In genomic region chr13:44417446-44417845, GRCh38 we compare ENCODE assay signal across 24 cellular contexts. TPM values are rescaled to one million over a fixed set of nuclear protein-coding genes. Genes with fewer than 3 reads are reported as not detected.
"Had no signal": no experiment of that assay in that cellular context is flagged by ENCODE, and none has a peak within 500 bp of the region (broad histone marks: within the 10 kb centered on the region; RNA-seq: fewer than 3 reads in every experiment).

No MANE protein-coding gene starts in this region.

- ATAC-seq: activated CD8-positive, alpha-beta T cell treated with anti-CD3 and anti-CD28 coated beads for 36 hours; activated naive CD8-positive, alpha-beta T cell treated with anti-CD3 and anti-CD28 coated beads, Interleukin-2, amount 50 U/mL, for 24 hours; gastroesophageal sphincter; heart left ventricle; left ventricle myocardium superior; naive thymus-derived CD4-positive, alpha-beta T cell; T-cell had no signal

- H3K4me3 ChIP-seq: esophagus muscularis mucosa, gastroesophageal sphincter, heart left ventricle, tibial nerve, uterus had no signal

- H3K9me3 ChIP-seq: esophagus muscularis mucosa, gastroesophageal sphincter, heart left ventricle, tibial nerve, uterus had no signal

- H3K36me3 ChIP-seq: brain microvascular endothelial cell, esophagus muscularis mucosa, gastroesophageal sphincter, heart left ventricle, tibial nerve, uterus had no signal

- H3K27me3 ChIP-seq: brain microvascular endothelial cell, esophagus muscularis mucosa, gastroesophageal sphincter, heart left ventricle, tibial nerve, uterus had no signal

- H3K27ac ChIP-seq: brain microvascular endothelial cell, esophagus muscularis mucosa, gastroesophageal sphincter, heart left ventricle, tibial nerve, uterus had no signal

- H3K4me1 ChIP-seq: esophagus muscularis mucosa, gastroesophageal sphincter, tibial nerve, uterus had no signal

- DNase-seq: activated CD4-positive, alpha-beta T cell treated with anti-CD3 and anti-CD28 coated beads, Interleukin-2, amount 10 ng/mL, durations not matched to agents 24 days and 14 days; activated CD4-positive, CD25-positive, alpha-beta regulatory T cell; activated CD8-positive, alpha-beta T cell treated with anti-CD3 and anti-CD28 coated beads for 36 hours; activated effector memory CD4-positive, alpha-beta T cell treated with Interleukin-2 at 50 U/mL for 16 hours; activated naive CD4-positive, alpha-beta T cell treated with anti-CD3 and anti-CD28 coated beads, Interleukin-2, amount 10 ng/mL, durations not matched to agents 7 days and 5 days; activated naive CD8-positive, alpha-beta T cell treated with anti-CD3 and anti-CD28 coated beads, Interleukin-2, amount 50 U/mL, for 24 hours; activated T-cell treated with anti-CD3 and anti-CD28 coated beads, Interleukin-2, amount 50 U/mL, for 48 hours; anterior cingulate cortex; brain microvascular endothelial cell; cortex of kidney; effector CD4-positive, alpha-beta T cell; heart left ventricle; left ventricle myocardium superior; naive thymus-derived CD4-positive, alpha-beta T cell; occipital lobe; posterior cingulate gyrus; stimulated activated naive CD8-positive, alpha-beta T cell treated with anti-CD3 and anti-CD28 coated beads, Interleukin-15, Interleukin-2, amounts not matched to agents 100 U/mL and 50 U/mL, for 24 hours; substantia nigra; T-cell; uterus had no signal

RNA-seq across cellular contexts. Expression of gene SERP2, which starts 43.8 kb away (rescaled TPM):
- total RNA-seq: activated CD4-positive, alpha-beta T cell treated with anti-CD3 and anti-CD28 coated beads, Interleukin-2, amount 10 ng/mL, durations not matched to agents 24 days and 14 days; endothelial cell of umbilical vein had no signal
